In genomic region chr3:42503957-42504333, GRCh38 we compare ENCODE assay signal across 12 cellular contexts. TPM values are rescaled to one million over a fixed set of nuclear protein-coding genes. Genes with fewer than 3 reads are reported as not detected.
DNase-seq lines count a peak whose midpoint lies in the region; ATAC-seq and TF ChIP-seq lines count a peak whose summit lies in the region.
"Had no signal": no experiment of that assay in that cellular context is flagged by ENCODE, and none has a peak within 500 bp of the region (broad histone marks: within the 10 kb centered on the region; RNA-seq: fewer than 3 reads in every experiment).

No MANE protein-coding gene starts in this region.

- peaks cover 28 to 34% (median 32%) of the 10 kb centered on the region in 11 experiments for H3K27me3 ChIP-seq in BLaER1 treated with 17β-estradiol and CSF1 and Interleukin-3, amounts not matched to agents 10 nM and 100 nM
- H3K27me3 ChIP-seq in H9 (ENCODE audit: insufficient read depth, low read length) = peaks cover 20% of the 10 kb centered on the region; the same call in 1 of the 2 replicates
- H3K27me3 ChIP-seq in colonic mucosa = peaks cover 24% of the 10 kb centered on the region
- H3K27me3 ChIP-seq in neural progenitor cell = peaks cover 51% of the 10 kb centered on the region
- H3K27me3 ChIP-seq in neuronal stem cell (ENCODE audit: control insufficient read depth in 3 of 3, insufficient read depth in 3 of 3, low read depth in 1 of 3, low read length in 3 of 3) = peaks cover 6 to 86% (median 41%) of the 10 kb centered on the region in 3 experiments

- H3K27me3 Mint-ChIP-seq in H9 (ENCODE audit: low read depth) (peaks cover 51% of the 10 kb centered on the region), neural progenitor cell (ENCODE audit: insufficient read depth, low read depth) (peaks cover 52% of the 10 kb centered on the region)

- no peaks in the 10 kb centered on the region for H3K79me1 ChIP-seq in H9 (ENCODE audit: insufficient read depth, low read depth, low read length, poor library complexity, severe bottlenecking)
- H3K79me1 ChIP-seq in neuronal stem cell (ENCODE audit: low read depth, low read length) = peaks cover 3% of the 10 kb centered on the region

- peaks cover 18% of the 10 kb centered on the region for H3K23me2 ChIP-seq in H9 (ENCODE audit: insufficient read length, low read depth, low read length, poor library complexity, severe bottlenecking)

- H3K27ac Mint-ChIP-seq in H9 (no peak overlapping the region), neural progenitor cell (no peak overlapping the region)
- H3K27ac Mint-ChIP-seq: T-helper 1 cell treated with Interleukin-12 subunit alpha and Interleukin-12 subunit beta and Interleukin-4 antibody, amounts not matched to agents 30 μg/mL and 1 μg/mL, for 36 hours had no signal

- no peaks in the 10 kb centered on the region for H3K9me3 ChIP-seq in BLaER1 treated with 17β-estradiol and CSF1 and Interleukin-3, amounts not matched to agents 10 nM and 100 nM (replicated peaks in 1 of 11)
- no peaks in the 10 kb centered on the region for H3K9me3 ChIP-seq in H9 (ENCODE audit: control insufficient read depth, low read depth, low read length)
- no peaks in the 10 kb centered on the region for H3K9me3 ChIP-seq in colonic mucosa
- no peaks in the 10 kb centered on the region for H3K9me3 ChIP-seq in neural progenitor cell (ENCODE audit: low read depth)
- H3K9me3 ChIP-seq in neuronal stem cell (replicated peaks in 1 of 2; ENCODE audit: control insufficient read depth in 2 of 2, insufficient read depth in 1 of 2, low read depth in 1 of 2, low read length in 2 of 2) = no peaks in the 10 kb centered on the region
- H3K9me3 ChIP-seq: MG63 had no signal

- DNase-seq in H9 = peak; percentile 23
- DNase-seq in colonic mucosa = no peak
- no peak for DNase-seq in neural progenitor cell (ENCODE audit: low spot score)
- no peak for DNase-seq in stimulated activated naive CD4-positive, alpha-beta T cell (lab: John Stamatoyannopoulos, UW)
- DNase-seq in neuronal stem cell (ENCODE audit: low spot score) = no peak
- DNase-seq: MG63 had no signal

- H3K18ac ChIP-seq in H9 (ENCODE audit: insufficient read length, low read depth, low read length) = no peak overlapping the region
- no peak overlapping the region for H3K18ac ChIP-seq in neuronal stem cell (ENCODE audit: low read length)

- H4K8ac ChIP-seq in H9 (replicated peaks; ENCODE audit: insufficient read length, low read depth, low read length) = no peak overlapping the region
- no peak overlapping the region for H4K8ac ChIP-seq in neuronal stem cell (ENCODE audit: low read depth, low read length)

- H3K23ac ChIP-seq in H9 (ENCODE audit: insufficient read length, low read depth, low read length) (no peak overlapping the region), neuronal stem cell (ENCODE audit: low read depth, low read length, poor library complexity) (no peak overlapping the region)

- no peak overlapping the region for H4K5ac ChIP-seq in H9 (ENCODE audit: insufficient read length, low read depth, low read length)

- H2AK5ac ChIP-seq in H9 (ENCODE audit: insufficient read length, low read length) (no peak overlapping the region), neuronal stem cell (ENCODE audit: low read depth, low read length) (no peak overlapping the region)

- TF ChIP-seq CTCF in H9 (conservative IDR thresholded peaks at IDR 0.05) = no peak
- TF ChIP-seq CTCF in colonic mucosa (IDR thresholded peaks at IDR 0.05) = no peak
- TF ChIP-seq CTCF in neural progenitor cell (IDR thresholded peaks at IDR 0.05) = no peak

- no peaks in the 10 kb centered on the region for H3K36me3 Mint-ChIP-seq in H9 (ENCODE audit: insufficient read depth in 1 of 3, low read depth in 3 of 3)
- no peaks in the 10 kb centered on the region for H3K36me3 Mint-ChIP-seq in neural progenitor cell

- H2AFZ ChIP-seq in H9 (ENCODE audit: low read length) (no peak overlapping the region), neural progenitor cell (replicated peaks) (no peak overlapping the region), neuronal stem cell (ENCODE audit: low read length) (no peak overlapping the region)

- no peak overlapping the region for H2BK120ac ChIP-seq in H9 (ENCODE audit: low read depth, low read length, poor library complexity, severe bottlenecking)
- H2BK120ac ChIP-seq in neuronal stem cell (ENCODE audit: low read depth, low read length) = no peak overlapping the region

- H4K20me1 ChIP-seq in BLaER1 treated with 17β-estradiol and CSF1 and Interleukin-3, amounts not matched to agents 10 nM and 100 nM = peaks cover 0 to 3% (median 0%) of the 10 kb centered on the region in 11 experiments; a peak in 2 of 22 replicates
- H4K20me1 ChIP-seq in H9 (ENCODE audit: control insufficient read depth, insufficient read depth, insufficient read length) (no peaks in the 10 kb centered on the region), neural progenitor cell (ENCODE audit: low read depth) (peaks cover 4% of the 10 kb centered on the region)

- H3K4me3 ChIP-seq in BLaER1 treated with 17β-estradiol and CSF1 and Interleukin-3, amounts not matched to agents 10 nM and 100 nM = no peak overlapping the region; a peak in 1 of 20 replicates
- H3K4me3 ChIP-seq in colonic mucosa (no peak overlapping the region), neural progenitor cell (no peak overlapping the region), neuronal stem cell (ENCODE audit: low read length in 2 of 2) (no peak overlapping the region)
- H3K4me3 ChIP-seq: MG63 had no signal

- no CpG with 5 or more reads among the region's 4 CpGs for WGBS in H9 (ENCODE audit: extremely low coverage, insufficient read length, low lambda C conversion rate)
- no CpG with 5 or more reads among the region's 4 CpGs for WGBS in neuronal stem cell (ENCODE audit: extremely low coverage in 2 of 2, insufficient read length in 2 of 2, insufficient replicate concordance in 1 of 2), 2 donors

- H3K4me1 Mint-ChIP-seq in H9 = peaks cover 40 to 48% of the 10 kb centered on the region in 2 experiments
- H3K4me1 Mint-ChIP-seq in neural progenitor cell = peaks cover 17% of the 10 kb centered on the region

- H3K4ac ChIP-seq in H9 (ENCODE audit: low read depth, low read length) (no peak overlapping the region), neuronal stem cell (ENCODE audit: low read length) (no peak overlapping the region)

- no peak overlapping the region for H3K56ac ChIP-seq in H9 (ENCODE audit: insufficient read length, low read depth, low read length)

- peak overlapping the region in 6 of 11 experiments; percentile 16 to 99 (median 93); a peak in 9 of 22 replicates for H3K4me2 ChIP-seq in BLaER1 treated with 17β-estradiol and CSF1 and Interleukin-3, amounts not matched to agents 10 nM and 100 nM
- H3K4me2 ChIP-seq in H9 (ENCODE audit: insufficient read depth, insufficient read length, low read length) (no peak overlapping the region), neural progenitor cell (no peak overlapping the region), neuronal stem cell (ENCODE audit: insufficient read depth, low read length, poor library complexity, severe bottlenecking) (no peak overlapping the region)

- no peak overlapping the region for H3K9ac ChIP-seq in BLaER1 treated with 17β-estradiol and CSF1 and Interleukin-3, amounts not matched to agents 10 nM and 100 nM
- H3K9ac ChIP-seq in H9 (ENCODE audit: extremely low read depth, insufficient read length, low read length) = no peak overlapping the region
- H3K9ac ChIP-seq in colonic mucosa (ENCODE audit: low read depth in 2 of 2, low read length in 2 of 2) = peak overlapping the region; percentile 31 to 95
- no peak overlapping the region for H3K9ac ChIP-seq in neural progenitor cell
- no peak overlapping the region for H3K9ac ChIP-seq in neuronal stem cell (ENCODE audit: low read depth, low read length, poor library complexity)

- H3K27ac ChIP-seq in BLaER1 treated with 17β-estradiol and CSF1 and Interleukin-3, amounts not matched to agents 10 nM and 100 nM = no peak overlapping the region
- H3K27ac ChIP-seq in H9 (ENCODE audit: insufficient read length, low read depth, low read length) = no peak overlapping the region
- H3K27ac ChIP-seq in colonic mucosa = peak overlapping the region; percentile 93
- H3K27ac ChIP-seq in neural progenitor cell = no peak overlapping the region
- H3K27ac ChIP-seq in neuronal stem cell (replicated peaks; ENCODE audit: low read length) = no peak overlapping the region

- H2BK5ac ChIP-seq in H9 (ENCODE audit: insufficient read length, low read length) = no peak overlapping the region
- no peak overlapping the region for H2BK5ac ChIP-seq in neuronal stem cell (ENCODE audit: low read length)

- no peak for ATAC-seq in HG02798 (IDR thresholded peaks at IDR 0.05; ENCODE audit: poor library complexity, unreplicated experiment)
- ATAC-seq in GM19455 (IDR thresholded peaks at IDR 0.05; ENCODE audit: unreplicated experiment) = no peak

- H3K9me3 Mint-ChIP-seq in H9 (no peaks in the 10 kb centered on the region), neural progenitor cell (peaks cover 2% of the 10 kb centered on the region)
- H3K9me3 Mint-ChIP-seq: T-helper 1 cell treated with Interleukin-12 subunit alpha and Interleukin-12 subunit beta and Interleukin-4 antibody, amounts not matched to agents 30 μg/mL and 1 μg/mL, for 36 hours had no signal

- H3K14ac ChIP-seq in H9 (ENCODE audit: insufficient read depth, low read length) = no peak overlapping the region
- H3K14ac ChIP-seq in neuronal stem cell (ENCODE audit: low read length) = no peak overlapping the region

- H3K36me3 ChIP-seq in BLaER1 treated with 17β-estradiol and CSF1 and Interleukin-3, amounts not matched to agents 10 nM and 100 nM = no peaks in the 10 kb centered on the region
- H3K36me3 ChIP-seq in colonic mucosa (no peaks in the 10 kb centered on the region), neural progenitor cell (no peaks in the 10 kb centered on the region), neuronal stem cell (replicated peaks in 1 of 2; ENCODE audit: control insufficient read depth in 2 of 2, insufficient read depth in 2 of 2, low read length in 2 of 2) (no peaks in the 10 kb centered on the region)
- H3K36me3 ChIP-seq: MG63 had no signal

- no peak overlapping the region for H3T11ph ChIP-seq in H9 (ENCODE audit: low read length)

- no peak overlapping the region for H2BK20ac ChIP-seq in H9 (ENCODE audit: low read depth, low read length, poor library complexity, severe bottlenecking)

- H3F3A ChIP-seq in neural progenitor cell (ENCODE audit: low read depth) = peaks cover 6% of the 10 kb centered on the region

- H4K91ac ChIP-seq in H9 (ENCODE audit: insufficient read length, low read depth, low read length) (no peak overlapping the region), neuronal stem cell (ENCODE audit: low read depth, low read length, poor library complexity) (no peak overlapping the region)

- peak overlapping the region in 1 of 2 experiments; percentile 39; a peak in 1 of 5 replicates for H3K4me3 Mint-ChIP-seq in H9
- H3K4me3 Mint-ChIP-seq in neural progenitor cell = peak overlapping the region; percentile 77

- H3K79me2 ChIP-seq in H9 (ENCODE audit: insufficient read depth, low read length) = no peaks in the 10 kb centered on the region
- H3K79me2 ChIP-seq in neural progenitor cell (ENCODE audit: low read depth) = no peaks in the 10 kb centered on the region

- H3K4me1 ChIP-seq in BLaER1 treated with 17β-estradiol and CSF1 and Interleukin-3, amounts not matched to agents 10 nM and 100 nM = peaks cover 38 to 72% (median 47%) of the 10 kb centered on the region in 10 experiments
- H3K4me1 ChIP-seq in H9 (ENCODE audit: insufficient read depth, low read length) (peaks cover 7% of the 10 kb centered on the region; the same call in 1 of the 2 replicates), colonic mucosa (peaks cover 11% of the 10 kb centered on the region), neural progenitor cell (no peaks in the 10 kb centered on the region), neuronal stem cell (ENCODE audit: control insufficient read depth in 2 of 2, insufficient read depth in 1 of 2, low read depth in 1 of 2, low read length in 2 of 2) (peaks cover 7 to 12% of the 10 kb centered on the region in 2 donors)

- no peak overlapping the region for H2BK12ac ChIP-seq in H9 (ENCODE audit: insufficient read length, low read depth, low read length)
- no peak overlapping the region for H2BK12ac ChIP-seq in neuronal stem cell (ENCODE audit: low read length)

- no peak overlapping the region for H2BK15ac ChIP-seq in H9 (ENCODE audit: low read depth, low read length)
- no peak overlapping the region for H2BK15ac ChIP-seq in neuronal stem cell (ENCODE audit: low read length)

- intact Hi-C loops in colonic mucosa (cut with DNase I) = no loop called here

RNA-seq across cellular contexts. Expression of gene VIPR1, which starts 1.5 kb away (rescaled TPM):
- total RNA-seq in H9 (2021) (6.3 and 6.5 TPM in 2 replicates), colonic mucosa (10 to 100 TPM; 74.2 to 98.0 TPM), neural progenitor cell (ENCODE audit: low replicate concordance) (1.4 and 2.9 TPM in 2 replicates)
- polyA plus RNA-seq in neuronal stem cell (2013, experiment 1 of 2) = 1.1 TPM
- 1.00 TPM for polyA plus RNA-seq in neuronal stem cell (2013, experiment 2 of 2)
- total RNA-seq: fibroblast of lung, myocyte had no signal

Comparison
In these comparisons a context has a peak if more than half of its experiments do, and no peak if none do; other contexts are left out.
1. H3K4me2 ChIP-seq: peak in BLaER1 treated with 17β-estradiol and CSF1 and Interleukin-3, amounts not matched to agents 10 nM and 100 nM (6 of 11); none in H9 (single experiment), neural progenitor cell (single experiment) and neuronal stem cell (single experiment).
2. H3K9ac ChIP-seq: peak in colonic mucosa (2 of 2); none in BLaER1 treated with 17β-estradiol and CSF1 and Interleukin-3, amounts not matched to agents 10 nM and 100 nM (0 of 11), H9 (single experiment), neural progenitor cell (single experiment) and neuronal stem cell (single experiment).
3. RNA of gene VIPR1, which starts 1.5 kb away (total RNA-seq): 74.2 to 98.0 TPM in colonic mucosa; 6.3 to 6.5 TPM in H9 and 1.4 to 2.9 TPM in neural progenitor cell; every median in the first group is over 10 times any median in the second.